Comparison of ENCODE assay signal across 1 cellular context in genomic region chr3:177199206-177199765, GRCh38.
TF ChIP-seq lines count a peak whose summit lies in the region.

No MANE protein-coding gene starts in this region.

TF ChIP-seq in IMR-90, 13 proteins besides CTCF, POLR2A, EP300 and RAD21 (continued from another document):
- TF ChIP-seq USF2 (IDR thresholded peaks at IDR 0.05; ENCODE audit: low read depth, low read length): no peak
